ENCODE assay signal across 25 cellular contexts in the genomic region with DNA sequence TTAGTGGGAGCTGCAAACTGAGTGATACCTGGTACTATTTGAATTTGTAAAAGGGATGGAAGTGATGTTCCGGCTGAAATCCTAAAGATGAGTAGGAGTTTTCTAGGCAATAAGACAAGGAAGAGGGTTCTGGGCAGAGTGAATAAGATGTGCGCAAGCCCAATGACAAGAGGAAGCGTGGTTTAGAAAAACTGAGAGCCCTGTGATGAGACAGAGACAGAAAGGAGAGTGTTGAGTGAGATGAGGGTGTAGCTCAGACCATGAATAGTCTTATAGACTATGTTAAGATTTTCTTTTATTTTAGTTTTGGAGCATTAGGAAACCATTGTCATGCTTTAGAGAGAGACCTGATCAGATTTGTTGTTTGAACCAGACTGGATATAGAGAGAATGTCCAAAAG. TPM values are rescaled to one million over a fixed set of nuclear protein-coding genes. Genes with fewer than 3 reads are reported as not detected.
A peak's percentile ranks its signal among the peaks of the same experiment; 100 is the strongest.
DNase-seq lines count a peak whose midpoint lies in the region; ATAC-seq, FAIRE-seq and TF ChIP-seq lines count a peak whose summit lies in the region.
"Had no signal": no experiment of that assay in that cellular context is flagged by ENCODE, and none has a peak within 500 bp of the region (broad histone marks: within the 10 kb centered on the region; RNA-seq: fewer than 3 reads in every experiment).

No MANE protein-coding gene starts in this region.

- no peak for TF ChIP-seq CTCF in GM12878 (IDR thresholded peaks at IDR 0.05 in 2 of 3, conservative IDR thresholded peaks at IDR 0.05 in 1 of 3; ENCODE audit: control insufficient read depth in 2 of 3, extremely low read depth in 1 of 3, insufficient read depth in 1 of 3, low read depth in 3 of 3, low read length in 3 of 3)
- no peak for TF ChIP-seq CTCF in heart right ventricle (IDR thresholded peaks at IDR 0.05)

- POLR2A ChIA-PET in GM12878 (lab: Charles Lee) = no interaction called here

- no TSS peak for BruUV-seq in GM12878 (replicated peaks; lab: Mats Ljungman, UMichigan)

- SMC1A ChIA-PET in GM12878 (lab: Charles Lee; ENCODE audit: uncharacterized antibody, unreplicated experiment) = interaction anchor here (0.5 to 1.3 kb wide), 2 partner anchors 8 to 25 kb away, joined by 3 read pairs; no protein-coding TSS in a partner anchor

- H2AFZ ChIP-seq in GM12878 (ENCODE audit: control insufficient read depth, low read depth, low read length) = no peak overlapping the region

- in situ Hi-C loops in GM12878 (cut with MboI) = no loop called here

- peaks cover 20% of the 10 kb centered on the region for H3K9me3 Mint-ChIP-seq in stimulated activated naive CD8-positive, alpha-beta T cell treated with anti-CD3 and anti-CD28 coated beads, Interleukin-15, Interleukin-2, amounts not matched to agents 100 ng/mL and 50 ng/mL, for 24 hours
- H3K9me3 Mint-ChIP-seq: memory B cell had no signal

- no peak overlapping the region for H3K4me3 Mint-ChIP-seq in stimulated activated naive CD8-positive, alpha-beta T cell treated with anti-CD3 and anti-CD28 coated beads, Interleukin-15, Interleukin-2, amounts not matched to agents 100 ng/mL and 50 ng/mL, for 24 hours
- H3K4me3 Mint-ChIP-seq: CD14-positive monocyte; memory B cell; stimulated activated memory B cell treated with anti-CD40 and anti-IgM and Interleukin-4, amounts not matched to agents 10 μg/mL and 1 μg/mL and 100 μg/mL, for 72 hours had no signal

- H4K20me1 ChIP-seq in GM12878 (ENCODE audit: control insufficient read depth, insufficient read depth) = peaks cover 6% of the 10 kb centered on the region; the same call in 1 of the 2 replicates

- H3K4me2 ChIP-seq in GM12878 (ENCODE audit: control insufficient read depth, insufficient read depth) = no peak overlapping the region

- H3K27ac ChIP-seq in GM12878 (ENCODE audit: control insufficient read depth, insufficient read depth) (no peak overlapping the region), heart right ventricle (no peak overlapping the region)
- H3K27ac ChIP-seq: body of pancreas, gastroesophageal sphincter, neutrophil, right lobe of liver had no signal

- H3K27ac Mint-ChIP-seq in stimulated activated naive CD8-positive, alpha-beta T cell treated with anti-CD3 and anti-CD28 coated beads, Interleukin-15, Interleukin-2, amounts not matched to agents 100 ng/mL and 50 ng/mL, for 24 hours = peak overlapping the region; percentile 31
- H3K27ac Mint-ChIP-seq: memory B cell; progenitor cell of endocrine pancreas; stimulated activated memory B cell treated with anti-CD40 and anti-IgM and Interleukin-4, amounts not matched to agents 10 μg/mL and 1 μg/mL and 100 μg/mL, for 72 hours had no signal

- TF ChIP-seq POLR2A in GM12878 (IDR thresholded peaks at IDR 0.05; ENCODE audit: low read depth, low read length) = no peak

- WGBS in GM12878 (ENCODE audit: insufficient coverage, insufficient replicate concordance, low lambda C conversion rate, missing lambda C conversion rate) = 65% methylated on average over 3 of the region's 3 CpGs
- WGBS in heart right ventricle, 2 donors = 96 to 99% methylated on average over 3 of the region's 3 CpGs

- intact Hi-C loops in GM12878 (cut with micrococcal nuclease; ENCODE audit: unreplicated experiment) (no loop called here), heart right ventricle (cut with DNase I) (no loop called here)

- TF ChIP-seq EP300 in GM12878 (IDR thresholded peaks at IDR 0.05; ENCODE audit: borderline replicate concordance in 1 of 2, control insufficient read depth in 1 of 2, low read depth in 2 of 2, low read length in 2 of 2) = no peak

- RAD21 ChIA-PET in GM12878 (lab: Charles Lee; ENCODE audit: unreplicated experiment) = no interaction called here

- CTCF ChIA-PET in GM12878 (lab: Yijun Ruan, JAX) = interaction anchor here (1.0 kb wide), 1 partner anchor 10 kb away, joined by 3 read pairs; no protein-coding TSS in a partner anchor

- H3K9me3 ChIP-seq in GM12878 (replicated peaks; ENCODE audit: control insufficient read depth, insufficient read depth, low read length) = no peaks in the 10 kb centered on the region
- no peaks in the 10 kb centered on the region for H3K9me3 ChIP-seq in heart right ventricle
- H3K9me3 ChIP-seq: body of pancreas, gastroesophageal sphincter, neutrophil, right lobe of liver had no signal

- H3K4me1 ChIP-seq in GM12878 (ENCODE audit: control insufficient read depth, insufficient read depth, low read length) (peaks cover 6% of the 10 kb centered on the region; the same call in 1 of the 2 replicates), heart right ventricle (peaks cover 0 to 19% (median 8%) of the 10 kb centered on the region in 9 donors)
- H3K4me1 ChIP-seq: body of pancreas had no signal

- H3K27me3 ChIP-seq in GM12878 (replicated peaks in 1 of 2; ENCODE audit: control insufficient read depth in 2 of 2, insufficient read depth in 2 of 2, low read length in 1 of 2) = no peaks in the 10 kb centered on the region
- H3K27me3 ChIP-seq in heart right ventricle = no peaks in the 10 kb centered on the region
- H3K27me3 ChIP-seq: body of pancreas, gastroesophageal sphincter, neutrophil, right lobe of liver had no signal

- no peak for FAIRE-seq in GM12878 (lab: Jason Lieb, UNC)
- FAIRE-seq: H1 had no signal

- no peaks in the 10 kb centered on the region; the same call in 1 of the 2 replicates for H3K79me2 ChIP-seq in GM12878 (ENCODE audit: control insufficient read depth, insufficient read depth, low read length)

- H3K27me3 Mint-ChIP-seq in stimulated activated naive CD8-positive, alpha-beta T cell treated with anti-CD3 and anti-CD28 coated beads, Interleukin-15, Interleukin-2, amounts not matched to agents 100 ng/mL and 50 ng/mL, for 24 hours = no peaks in the 10 kb centered on the region
- H3K27me3 Mint-ChIP-seq: memory B cell; progenitor cell of endocrine pancreas; stimulated activated memory B cell treated with anti-CD40 and anti-IgM and Interleukin-4, amounts not matched to agents 10 μg/mL and 1 μg/mL and 100 μg/mL, for 72 hours had no signal

- peaks cover 50% of the 10 kb centered on the region for H3K36me3 Mint-ChIP-seq in stimulated activated naive CD8-positive, alpha-beta T cell treated with anti-CD3 and anti-CD28 coated beads, Interleukin-15, Interleukin-2, amounts not matched to agents 100 ng/mL and 50 ng/mL, for 24 hours (ENCODE audit: low read depth)

- peaks cover 96% of the 10 kb centered on the region for H3K4me1 Mint-ChIP-seq in stimulated activated naive CD8-positive, alpha-beta T cell treated with anti-CD3 and anti-CD28 coated beads, Interleukin-15, Interleukin-2, amounts not matched to agents 100 ng/mL and 50 ng/mL, for 24 hours (ENCODE audit: low read depth)

- no peaks in the 10 kb centered on the region for H3K36me3 ChIP-seq in GM12878 (ENCODE audit: control insufficient read depth in 2 of 2, insufficient read depth in 2 of 2, low read length in 1 of 2)
- no peaks in the 10 kb centered on the region for H3K36me3 ChIP-seq in heart right ventricle
- H3K36me3 ChIP-seq: gastroesophageal sphincter, neutrophil, right lobe of liver had no signal

- TF ChIP-seq RAD21 in GM12878 (IDR thresholded peaks at IDR 0.05; ENCODE audit: insufficient read depth, low read depth, low read length) = no peak

- peak; percentile 65 to 66 for ATAC-seq in activated CD4-positive, CD25-positive, alpha-beta regulatory T cell treated with anti-CD3 and anti-CD28 coated beads, Interleukin-2, amount 50 U/mL, for 24 hours
- no peak for ATAC-seq in stimulated activated naive CD8-positive, alpha-beta T cell treated with anti-CD3 and anti-CD28 coated beads, Interleukin-15, Interleukin-2, amounts not matched to agents 100 U/mL and 50 U/mL, for 24 hours
- ATAC-seq in GM12878 (peak; percentile 43; the same call in 2 of the 3 replicates), GM18517 (IDR thresholded peaks at IDR 0.05; ENCODE audit: unreplicated experiment) (no peak), heart right ventricle (no peak)
- ATAC-seq: body of pancreas; gastroesophageal sphincter; right lobe of liver; stimulated activated memory B cell treated with anti-CD40 and anti-IgM and Interleukin-4, amounts not matched to agents 10 μg/mL and 1 μg/mL and 100 μg/mL, for 72 hours had no signal

- no peak overlapping the region for H3K4me3 ChIP-seq in GM12878
- no peak overlapping the region for H3K4me3 ChIP-seq in heart right ventricle
- H3K4me3 ChIP-seq: body of pancreas, gastroesophageal sphincter, right lobe of liver had no signal

- H3K9ac ChIP-seq in GM12878 (ENCODE audit: control insufficient read depth, insufficient read depth, low read length) = no peak overlapping the region

- DNase-seq in activated CD4-positive, CD25-positive, alpha-beta regulatory T cell (lab: John Stamatoyannopoulos, UW) = no peak
- DNase-seq in stimulated activated naive CD8-positive, alpha-beta T cell treated with anti-CD3 and anti-CD28 coated beads, Interleukin-15, Interleukin-2, amounts not matched to agents 100 U/mL and 50 U/mL, for 24 hours = no peak
- DNase-seq in GM12878 (ENCODE audit: low read depth, low spot score) (no peak), activated gamma-delta T cell treated with Interleukin-2 at 50 U/mL for 16 hours (no peak), heart right ventricle (no peak)
- DNase-seq: 8988T; body of pancreas; cerebellar nuclear complex; hypothalamus; Kasumi-1; NCI-H1048; NCI-H1694 treated with DMSO at 0.1 percent for 48 hours; right lobe of liver; RPMI8226; stimulated activated CD4-positive, alpha-beta T cell treated with anti-CD3 and anti-CD28 coated beads, Interleukin-4, amount 100 ng/mL, for 24 hours had no signal

RNA-seq across cellular contexts. Expression of gene COX10, which starts 50.2 kb away (rescaled TPM):
- 88.4 and 89.0 TPM in 2 replicates for total RNA-seq in GM12878 (2013; cell fraction: nucleolus; rRNA removed)
- total RNA-seq in GM12878 (2014; rRNA removed) (25.0 and 26.0 TPM in 2 replicates), GM12878 (2014; rRNA removed; fragmentation: Illumina TruSeq; extraction: Trizol) (18.7 and 19.3 TPM in 2 replicates), GM12878 (2021) (21.2 and 22.8 TPM in 2 replicates), heart right ventricle (10 to 100 TPM; 40.5 to 73.1 (median 58.6) TPM)
- 8.4 TPM for polyA plus RNA-seq in GM12878 (2011; ENCODE audit: low read depth)
- polyA plus RNA-seq in GM12878 (2011; rRNA removed) (17.9 and 19.8 TPM in 2 replicates), GM12878 (2014; fragmentation: Illumina TruSeq; extraction: Trizol) (20.7 and 29.3 TPM in 2 replicates), GM12878 (2014; fragmentation: Nextera tagmentation; extraction: Ambion mirVana) (10 to 100 TPM in 1 of 2 experiments, 1 to 10 TPM in 1; 9.6 to 12.6 TPM), GM12878 (2014; rRNA removed) (16.2 and 16.9 TPM in 2 replicates), GM12878 (2016; fragmentation: Nextera tagmentation; extraction: Ambion mirVana) (10 to 100 TPM; 28.7 to 29.4 TPM), heart right ventricle (10 to 100 TPM; 18.7 to 27.5 TPM)
- 23.2 and 29.7 TPM in 2 replicates for polyA plus RNA-seq in GM12878 (2011; cell fraction: cytosol; rRNA removed)
- 15.7 and 20.2 TPM in 2 replicates for polyA plus RNA-seq in GM12878 (2011; cell fraction: nucleus; rRNA removed)
- 11.6 TPM in 2 replicates for polyA plus RNA-seq in GM12878 (2012)
- 26.8 and 29.7 TPM in 2 replicates for polyA minus RNA-seq in GM12878 (2011; rRNA and poly(A)+ RNA removed)
- polyA minus RNA-seq in GM12878 (2011; cell fraction: cytosol; rRNA and poly(A)+ RNA removed) = 12.2 and 14.3 TPM in 2 replicates
- polyA minus RNA-seq in GM12878 (2011; cell fraction: nucleus; rRNA and poly(A)+ RNA removed) = 33.0 and 47.1 TPM in 2 replicates

Comparison
In these comparisons a context has a peak if more than half of its experiments do, and no peak if none do; other contexts are left out.
1. ATAC-seq: peak in activated CD4-positive, CD25-positive, alpha-beta regulatory T cell treated with anti-CD3 and anti-CD28 coated beads, Interleukin-2, amount 50 U/mL, for 24 hours (2 of 2) and GM12878 (single experiment); none in stimulated activated naive CD8-positive, alpha-beta T cell treated with anti-CD3 and anti-CD28 coated beads, Interleukin-15, Interleukin-2, amounts not matched to agents 100 U/mL and 50 U/mL, for 24 hours (single experiment), GM18517 (single experiment) and heart right ventricle (0 of 8).